In the genomic region with DNA sequence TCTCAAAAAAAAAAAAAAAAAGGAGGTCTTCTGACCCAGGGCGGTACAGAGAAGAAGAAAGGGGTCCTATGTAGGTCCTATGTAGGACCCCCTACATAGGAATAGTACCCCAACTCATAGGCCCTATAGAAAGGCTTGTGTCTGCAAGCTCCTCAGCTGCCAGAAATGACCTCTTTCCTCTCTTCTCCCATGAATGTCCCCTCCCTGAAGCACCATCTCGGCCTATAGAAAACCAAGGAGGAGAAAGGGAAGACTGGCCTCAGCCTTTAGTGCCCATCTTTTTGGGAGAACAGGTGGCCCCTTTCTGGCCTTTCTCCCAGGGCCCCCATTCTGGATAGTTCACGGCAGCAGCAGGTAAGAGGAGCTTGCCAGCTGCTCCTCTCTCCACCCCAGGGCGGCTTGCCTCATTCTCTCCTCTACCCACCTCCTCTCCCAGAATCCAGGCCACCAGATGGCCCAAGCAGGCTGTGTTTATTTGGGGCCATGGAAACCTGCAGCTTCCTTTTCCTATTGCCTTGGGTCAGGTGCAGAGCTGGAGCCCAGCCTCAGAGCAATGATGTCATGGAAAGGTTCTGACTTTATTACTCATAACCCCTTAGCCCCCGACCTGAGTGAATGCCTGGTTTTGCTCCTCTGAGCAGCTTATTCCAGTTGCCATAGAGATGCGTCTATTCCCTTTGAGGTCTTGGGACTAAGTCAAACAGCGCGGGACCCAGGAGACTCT, we compare ENCODE assay signal across 1 cellular context.
TF ChIP-seq lines count a peak whose summit lies in the region.

No MANE protein-coding gene starts in this region.

TF ChIP-seq in endothelial cell of umbilical vein, 7 proteins besides CTCF, POLR2A, EP300 and RAD21:
- TF ChIP-seq EZH2 (IDR thresholded peaks at IDR 0.05; ENCODE audit: borderline replicate concordance, low read depth, low read length, severe bottlenecking) (no peak), JUN (IDR thresholded peaks at IDR 0.05; ENCODE audit: borderline replicate concordance, insufficient read depth, insufficient read length, low read depth) (peak; percentile 55)
